9 cellular contexts compared by ENCODE assay signal in genomic region chr17:4204676-4205075, GRCh38. TPM values are rescaled to one million over a fixed set of nuclear protein-coding genes. Genes with fewer than 3 reads are reported as not detected.
DNase-seq lines count a peak whose midpoint lies in the region; ATAC-seq and TF ChIP-seq lines count a peak whose summit lies in the region.
"Had no signal": no experiment of that assay in that cellular context is flagged by ENCODE, and none has a peak within 500 bp of the region (broad histone marks: within the 10 kb centered on the region; RNA-seq: fewer than 3 reads in every experiment).

No MANE protein-coding gene starts in this region.

- ATAC-seq in HG02678 (IDR thresholded peaks at IDR 0.05; ENCODE audit: unreplicated experiment) = no peak

- peak overlapping the region in 1 of 2 donors; percentile 23 for H3K4me3 ChIP-seq in ascending aorta
- H3K4me3 ChIP-seq: SJCRH30 had no signal

- H3K27ac ChIP-seq in ascending aorta = peak overlapping the region; percentile 79 to 85
- H3K27ac ChIP-seq: SJCRH30 had no signal

- DNase-seq in HCEC 1CT = peak; percentile 82
- peak in 1 of 2 donors; percentile 92 for DNase-seq in ascending aorta (ENCODE audit: low spot score in 2 of 2)
- DNase-seq in iris pigment epithelial cell (ENCODE audit: low read depth) = peak; percentile 93
- DNase-seq in stromal cell of bone marrow (ENCODE audit: low read depth) = peak; percentile 97
- no peak for DNase-seq in iPS-NIHi11 (ENCODE audit: low spot score)
- DNase-seq in cerebellar nuclear complex (lab: John Stamatoyannopoulos, UW) = no peak
- DNase-seq: NCI-H1417 treated with DMSO at 0.1 percent for 48 hours, SJCRH30 had no signal

- H3K4me1 ChIP-seq in ascending aorta = peaks cover 5 to 40% of the 10 kb centered on the region in 2 donors
- H3K4me1 ChIP-seq: SJCRH30 had no signal

- H3K9me3 ChIP-seq in ascending aorta = no peaks in the 10 kb centered on the region
- H3K9me3 ChIP-seq: SJCRH30 had no signal

- no peaks in the 10 kb centered on the region for H3K27me3 ChIP-seq in ascending aorta
- H3K27me3 ChIP-seq: SJCRH30 had no signal

- intact Hi-C loops in ascending aorta (cut with DNase I) = loop anchor here (5.0 to 10.0 kb wide), 3 partner anchors 163 to 350 kb away; partner anchors contain the start of genes MYBBP1A, SPNS2 and UBE2G1

- H3K36me3 ChIP-seq in ascending aorta = peaks cover 10 to 16% of the 10 kb centered on the region in 2 donors

- TF ChIP-seq CTCF in ascending aorta (IDR thresholded peaks at IDR 0.05) = no peak

RNA-seq across cellular contexts. Expression of gene ANKFY1, which starts 59.1 kb away (rescaled TPM):
- 16.2 TPM for total RNA-seq in ascending aorta

Comparison
In these comparisons a context has a peak if more than half of its experiments do, and no peak if none do; other contexts are left out.
1. DNase-seq: peak in HCEC 1CT (single experiment), iris pigment epithelial cell (single experiment) and stromal cell of bone marrow (single experiment); none in iPS-NIHi11 (single experiment) and cerebellar nuclear complex (0 of 2).